ENCODE assay signal across 16 cellular contexts in the genomic region with DNA sequence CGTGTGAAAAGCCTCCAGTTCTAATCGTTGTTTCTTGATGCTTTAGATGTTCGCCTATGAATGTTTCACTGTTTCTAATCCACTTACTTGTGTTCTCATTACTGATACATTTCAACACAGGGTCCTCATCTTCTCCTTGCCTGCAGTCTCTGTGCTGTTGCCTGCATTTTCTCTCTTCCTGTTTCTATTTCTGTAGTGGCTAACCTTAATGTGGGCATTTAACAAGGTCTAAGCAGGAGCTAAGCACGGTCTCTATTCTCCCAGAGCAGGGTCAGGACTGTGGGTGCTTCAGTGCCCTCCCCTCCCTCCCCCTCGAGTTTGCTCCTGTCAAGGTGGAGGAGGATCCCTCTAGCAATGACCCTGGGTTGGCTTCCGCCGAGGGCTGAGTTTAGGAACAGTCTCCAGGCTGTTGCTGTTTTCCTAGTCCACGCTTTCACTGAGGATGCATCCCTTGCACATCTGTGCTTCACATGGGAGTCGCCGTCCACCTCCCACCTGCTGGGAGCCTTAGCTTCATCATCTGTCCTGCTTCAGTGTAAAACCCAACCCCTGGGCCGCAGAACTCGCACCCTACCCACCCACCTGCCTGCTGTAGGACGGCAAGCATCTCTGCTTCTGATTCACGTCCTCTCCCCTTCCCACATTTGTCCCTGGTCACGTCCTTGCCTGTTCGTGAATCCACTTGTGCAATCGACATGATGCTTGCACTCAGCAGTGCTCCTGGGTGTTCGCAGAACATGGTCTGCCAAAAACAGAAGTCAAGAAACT. TPM values are rescaled to one million over a fixed set of nuclear protein-coding genes. Genes with fewer than 3 reads are reported as not detected.
DNase-seq lines count a peak whose midpoint lies in the region; ATAC-seq and TF ChIP-seq lines count a peak whose summit lies in the region.
"Had no signal": no experiment of that assay in that cellular context is flagged by ENCODE, and none has a peak within 500 bp of the region (broad histone marks: within the 10 kb centered on the region; RNA-seq: fewer than 3 reads in every experiment).

No MANE protein-coding gene starts in this region.

- peak overlapping the region; percentile 51 for H3K27ac Mint-ChIP-seq in activated naive CD4-positive, alpha-beta T cell treated with anti-CD3 and anti-CD28 coated beads, Interleukin-2, amount 50 U/mL, for 24 hours
- H3K27ac Mint-ChIP-seq in brain: peak overlapping the region in 3 of 5 experiments; percentile 11 to 79 (median 15)
- H3K27ac Mint-ChIP-seq in stimulated activated memory B cell treated with anti-CD40 and anti-IgM and Interleukin-4, amounts not matched to agents 10 μg/mL and 1 μg/mL and 100 μg/mL, for 72 hours: peak overlapping the region; percentile 95

- peaks cover 2% of the 10 kb centered on the region for H3K36me3 Mint-ChIP-seq in activated naive CD4-positive, alpha-beta T cell treated with anti-CD3 and anti-CD28 coated beads, Interleukin-2, amount 50 U/mL, for 24 hours
- H3K36me3 Mint-ChIP-seq in brain: peaks cover 5% of the 10 kb centered on the region
- peaks cover 14% of the 10 kb centered on the region for H3K36me3 Mint-ChIP-seq in stimulated activated memory B cell treated with anti-CD40 and anti-IgM and Interleukin-4, amounts not matched to agents 10 μg/mL and 1 μg/mL and 100 μg/mL, for 72 hours

- peaks cover 18% of the 10 kb centered on the region for H3K4me1 Mint-ChIP-seq in activated naive CD4-positive, alpha-beta T cell treated with anti-CD3 and anti-CD28 coated beads, Interleukin-2, amount 50 U/mL, for 24 hours
- peaks cover 36% of the 10 kb centered on the region for H3K4me1 Mint-ChIP-seq in brain
- peaks cover 56% of the 10 kb centered on the region for H3K4me1 Mint-ChIP-seq in stimulated activated memory B cell treated with anti-CD40 and anti-IgM and Interleukin-4, amounts not matched to agents 10 μg/mL and 1 μg/mL and 100 μg/mL, for 72 hours

- DNase-seq in activated naive CD4-positive, alpha-beta T cell treated with Interleukin-2 at 50 U/mL for 16 hours: no peak
- DNase-seq in NOMO-1 (lab: John Stamatoyannopoulos, UW; ENCODE audit: unreplicated experiment in 2 of 2) (peak; percentile 90 to 99), GOT3 (lab: John Stamatoyannopoulos, UW) (no peak), DMS153 treated with DMSO at 0.1 percent for 48 hours (lab: John Stamatoyannopoulos, UW; ENCODE audit: unreplicated experiment) (no peak)
- DNase-seq: DMS153; effector memory CD4-positive, alpha-beta T cell; mesendoderm; NCI-H1092 treated with DMSO at 0.1 percent for 48 hours; NCI-H446; ovary; stimulated activated CD4-positive, alpha-beta T cell treated with anti-CD3 and anti-CD28 coated beads, Interleukin-15, amount 100 ng/mL, for 24 hours had no signal

- no peaks in the 10 kb centered on the region for H3K9me3 Mint-ChIP-seq in activated naive CD4-positive, alpha-beta T cell treated with anti-CD3 and anti-CD28 coated beads, Interleukin-2, amount 50 U/mL, for 24 hours
- H3K9me3 Mint-ChIP-seq in brain: peaks cover 0 to 2% (median 0%) of the 10 kb centered on the region in 5 experiments
- H3K9me3 Mint-ChIP-seq in stimulated activated memory B cell treated with anti-CD40 and anti-IgM and Interleukin-4, amounts not matched to agents 10 μg/mL and 1 μg/mL and 100 μg/mL, for 72 hours: no peaks in the 10 kb centered on the region

- H3K27me3 Mint-ChIP-seq in activated naive CD4-positive, alpha-beta T cell treated with anti-CD3 and anti-CD28 coated beads, Interleukin-2, amount 50 U/mL, for 24 hours: no peaks in the 10 kb centered on the region
- peaks cover 14% of the 10 kb centered on the region for H3K27me3 Mint-ChIP-seq in brain
- peaks cover under 1% of the 10 kb centered on the region for H3K27me3 Mint-ChIP-seq in stimulated activated memory B cell treated with anti-CD40 and anti-IgM and Interleukin-4, amounts not matched to agents 10 μg/mL and 1 μg/mL and 100 μg/mL, for 72 hours

- ATAC-seq in stimulated activated memory B cell treated with anti-CD40 and anti-IgM and Interleukin-4, amounts not matched to agents 10 μg/mL and 1 μg/mL and 100 μg/mL, for 72 hours: no peak
- no peak for ATAC-seq in HG03039 (IDR thresholded peaks at IDR 0.05; ENCODE audit: unreplicated experiment)
- ATAC-seq: body of pancreas had no signal

- TF ChIP-seq CTCF in brain (conservative IDR thresholded peaks at IDR 0.05): no peak

- H3K4me3 Mint-ChIP-seq in activated naive CD4-positive, alpha-beta T cell treated with anti-CD3 and anti-CD28 coated beads, Interleukin-2, amount 50 U/mL, for 24 hours: no peak overlapping the region
- H3K4me3 Mint-ChIP-seq in brain: peak overlapping the region in 4 of 5 experiments; percentile 21 to 67 (median 38)
- peak overlapping the region; percentile 30 for H3K4me3 Mint-ChIP-seq in stimulated activated memory B cell treated with anti-CD40 and anti-IgM and Interleukin-4, amounts not matched to agents 10 μg/mL and 1 μg/mL and 100 μg/mL, for 72 hours

RNA-seq across cellular contexts. Expression of gene EXOC3, which starts 2.4 kb away (rescaled TPM):
- polyA plus RNA-seq in brain (ENCODE audit: insufficient read depth, low read depth, low replicate concordance): 69.2 TPM

Comparison
In these comparisons a context has a peak if more than half of its experiments do, and no peak if none do; other contexts are left out.
1. H3K27ac Mint-ChIP-seq: peak in every context shown above with its lines; median percentile 95 in stimulated activated memory B cell treated with anti-CD40 and anti-IgM and Interleukin-4, amounts not matched to agents 10 μg/mL and 1 μg/mL and 100 μg/mL, for 72 hours; 51 in activated naive CD4-positive, alpha-beta T cell treated with anti-CD3 and anti-CD28 coated beads, Interleukin-2, amount 50 U/mL, for 24 hours; 15 in brain.
2. DNase-seq: peak in NOMO-1 (2 of 2); none in activated naive CD4-positive, alpha-beta T cell treated with Interleukin-2 at 50 U/mL for 16 hours (single experiment), GOT3 (single experiment) and DMS153 treated with DMSO at 0.1 percent for 48 hours (single experiment).